Comparison of ENCODE assay signal across 8 cellular contexts in genomic region chr14:54396493-54397335, GRCh38. TPM values are rescaled to one million over a fixed set of nuclear protein-coding genes. Genes with fewer than 3 reads are reported as not detected.
A peak's percentile ranks its signal among the peaks of the same experiment; 100 is the strongest.
DNase-seq lines count a peak whose midpoint lies in the region; ATAC-seq, FAIRE-seq and TF ChIP-seq lines count a peak whose summit lies in the region.

Gene CDKN3, plus strand, starts transcription at chr14:54397007. Its CDS starts 62 bp downstream, at chr14:54397069.

- FAIRE-seq in keratinocyte (lab: Jason Lieb, UNC), result peak; percentile 32

- peaks cover 2% of the 10 kb centered on the region for H3K9me1 ChIP-seq in keratinocyte (ENCODE audit: control insufficient read depth, extremely low read depth, insufficient read depth, low read length)

- peaks cover 15% of the 10 kb centered on the region for H3K4me1 ChIP-seq in keratinocyte (ENCODE audit: control insufficient read depth, extremely low read depth, insufficient read depth, low read length)

- ATAC-seq in GM19043 (IDR thresholded peaks at IDR 0.05; ENCODE audit: low read depth, unreplicated experiment) (peak; percentile 94), HG03378 (IDR thresholded peaks at IDR 0.05; ENCODE audit: unreplicated experiment) (peak; percentile 97)
- ATAC-seq in activated CD4-positive, CD25-positive, alpha-beta regulatory T cell treated with anti-CD3 and anti-CD28 coated beads, Interleukin-2, amount 50 U/mL, for 24 hours, result peak; percentile 96 to 97

- dilution Hi-C loops in keratinocyte (cut with MboI; ENCODE audit: extremely low pct_ligation_motif_present, low sequenced_read_pairs), result no loop called here

- peak in 2 of 3 experiments; percentile 40 to 58 for TF ChIP-seq CTCF in keratinocyte (optimal IDR thresholded peaks at IDR 0.05 in 1 of 3, IDR thresholded peaks at IDR 0.05 in 1 of 3, conservative IDR thresholded peaks at IDR 0.05 in 1 of 3; ENCODE audit: extremely low read depth in 1 of 3, insufficient read depth in 2 of 3, low read length in 3 of 3)

- H3K4me3 ChIP-seq in keratinocyte (ENCODE audit: control insufficient read depth in 2 of 3, extremely low read depth in 1 of 3, insufficient read depth in 2 of 3, low read depth in 1 of 3, low read length in 3 of 3), result peak within 1 kb of the TSS; percentile 77 to 83 (median 82)

- peak within 1 kb of the TSS; percentile 81 for H3K9ac ChIP-seq in keratinocyte (ENCODE audit: control insufficient read depth, extremely low read depth, insufficient read depth, low read length)

- DNase-seq in Ammon's horn (ENCODE audit: low spot score), result peak; percentile 99
- DNase-seq in NCI-H446 treated with DMSO at 0.1 percent for 48 hours (lab: John Stamatoyannopoulos, UW), result peak; percentile 98
- DNase-seq in cerebellum (ENCODE audit: low spot score), result peak; percentile 98
- DNase-seq in keratinocyte (ENCODE audit: low read depth, low spot score), result peak; percentile 96
- peak; percentile 98 for DNase-seq in stimulated activated CD4-positive, alpha-beta T cell treated with anti-CD3 and anti-CD28 coated beads, Interleukin-15, amount 100 ng/mL, for 24 hours

- H4K20me1 ChIP-seq in keratinocyte (ENCODE audit: control insufficient read depth, extremely low read depth, insufficient read depth, low read length), result no peaks in the 10 kb centered on the region

- no peaks in the 10 kb centered on the region for H3K9me3 ChIP-seq in keratinocyte (ENCODE audit: control insufficient read depth, low read depth, low read length)

- H3K36me3 ChIP-seq in keratinocyte (ENCODE audit: control insufficient read depth in 2 of 2, extremely low read depth in 1 of 2, insufficient read depth in 2 of 2, low read length in 2 of 2), result no peaks in the 10 kb centered on the region

- H3K4me2 ChIP-seq in keratinocyte (ENCODE audit: control insufficient read depth, extremely low read depth, insufficient read depth, low read depth, low read length), result peak within 1 kb of the TSS; percentile 97

- H2AFZ ChIP-seq in keratinocyte (ENCODE audit: control insufficient read depth, low read length), result peak within 1 kb of the TSS; percentile 98

- peaks cover 3% of the 10 kb centered on the region for H3K79me2 ChIP-seq in keratinocyte (ENCODE audit: control insufficient read depth, insufficient read depth, low read length)

- H3K27ac ChIP-seq in keratinocyte (ENCODE audit: control insufficient read depth, insufficient read depth, low read length), result peak within 1 kb of the TSS; percentile 69

- H3K27me3 ChIP-seq in keratinocyte (ENCODE audit: control insufficient read depth, extremely low read depth, insufficient read depth, low read length), result no peaks in the 10 kb centered on the region

RNA-seq across cellular contexts. Expression of gene CDKN3, which starts in this region (rescaled TPM):
- 11.3 TPM for total RNA-seq in cerebellum
- 6.8 to 51.6 TPM (median 26.8 TPM) in 3 replicates for polyA plus RNA-seq in keratinocyte
- polyA plus RNA-seq in keratinocyte (2011; ENCODE audit: low read depth), result not detected
- 9.2 and 20.8 TPM in 2 replicates for polyA plus RNA-seq in keratinocyte (2011; cell fraction: cytosol; rRNA removed)
- 3.2 and 3.8 TPM in 2 replicates for polyA plus RNA-seq in keratinocyte (2011; cell fraction: nucleus; rRNA removed)
- polyA plus RNA-seq in keratinocyte (2012; ENCODE audit: low replicate concordance), result 0.30 and 28.7 TPM in 2 replicates
- 2.4 to 22.9 TPM (median 7.5 TPM) in 3 replicates for polyA minus RNA-seq in keratinocyte
- 2.5 TPM for polyA minus RNA-seq in keratinocyte (2011; cell fraction: cytosol; rRNA and poly(A)+ RNA removed)
- polyA minus RNA-seq in keratinocyte (2011; cell fraction: nucleus; rRNA and poly(A)+ RNA removed), result 0.63 and 3.3 TPM in 2 replicates

Comparison
In these comparisons a context has a peak if more than half of its experiments do, and no peak if none do; other contexts are left out.
1. Peak in every context shown above with its lines: DNase-seq, ATAC-seq, H3K4me3 ChIP-seq and H3K27ac ChIP-seq.